Comparison of ENCODE assay signal across 9 cellular contexts in genomic region chr10:59234814-59235429, GRCh38. TPM values are rescaled to one million over a fixed set of nuclear protein-coding genes. Genes with fewer than 3 reads are reported as not detected.
DNase-seq lines count a peak whose midpoint lies in the region; ATAC-seq and TF ChIP-seq lines count a peak whose summit lies in the region.
"Had no signal": no experiment of that assay in that cellular context is flagged by ENCODE, and none has a peak within 500 bp of the region (broad histone marks: within the 10 kb centered on the region; RNA-seq: fewer than 3 reads in every experiment).

No MANE protein-coding gene starts in this region.

- H3K4me3 Mint-ChIP-seq in chondrocyte (ENCODE audit: unreplicated experiment) = no peak overlapping the region
- H3K4me3 Mint-ChIP-seq in activated CD4-positive, alpha-beta memory T cell treated with anti-CD3 and anti-CD28 coated beads for 36 hours = no peak overlapping the region
- H3K4me3 Mint-ChIP-seq: activated naive CD8-positive, alpha-beta T cell had no signal

- no peak overlapping the region for H2AFZ ChIP-seq in neural cell (ENCODE audit: low read depth, low read length)

- DNase-seq in NCI-H82 (lab: John Stamatoyannopoulos, UW) = peak; percentile 19
- DNase-seq in NCI-H82 treated with DMSO at 0.1 percent for 48 hours (lab: John Stamatoyannopoulos, UW; ENCODE audit: unreplicated experiment) = no peak
- DNase-seq in NCI-H1105 (lab: John Stamatoyannopoulos, UW) = peak; percentile 11
- DNase-seq in chondrocyte (ENCODE audit: low spot score) = no peak
- DNase-seq in activated CD4-positive, alpha-beta memory T cell treated with anti-CD3 and anti-CD28 coated beads for 36 hours = no peak
- no peak for DNase-seq in COLO829 (ENCODE audit: low spot score)

- no peaks in the 10 kb centered on the region for H3K36me3 Mint-ChIP-seq in chondrocyte (ENCODE audit: low read depth)
- no peaks in the 10 kb centered on the region for H3K36me3 Mint-ChIP-seq in activated CD4-positive, alpha-beta memory T cell treated with anti-CD3 and anti-CD28 coated beads for 36 hours
- H3K36me3 Mint-ChIP-seq: activated naive CD8-positive, alpha-beta T cell had no signal

- POLR2A ChIA-PET in activated CD4-positive, alpha-beta memory T cell treated with anti-CD3 and anti-CD28 coated beads for 36 hours (lab: Charles Lee) = no interaction called here

- no peaks in the 10 kb centered on the region for H3F3A ChIP-seq in neural cell (ENCODE audit: insufficient read depth, low read length, poor library complexity, severe bottlenecking)

- peaks cover 6% of the 10 kb centered on the region for H3K36me3 ChIP-seq in neural cell (ENCODE audit: insufficient read depth, low read length)

- no peak overlapping the region for H3K4me2 ChIP-seq in neural cell (ENCODE audit: low read length)

- TF ChIP-seq CTCF in chondrocyte (IDR thresholded peaks at IDR 0.05) = peak; percentile 93
- peak; percentile 71 for TF ChIP-seq CTCF in neural cell (IDR thresholded peaks at IDR 0.05; ENCODE audit: poor library complexity, severe bottlenecking)

- TF ChIP-seq EP300 in neural cell (conservative IDR thresholded peaks at IDR 0.05; ENCODE audit: poor library complexity, severe bottlenecking) = no peak

- H3K79me2 ChIP-seq in neural cell (replicated peaks; ENCODE audit: insufficient read depth, low read length) = peaks cover 29% of the 10 kb centered on the region

- CTCF ChIA-PET in activated CD4-positive, alpha-beta memory T cell treated with anti-CD3 and anti-CD28 coated beads for 36 hours (lab: Charles Lee) = no interaction called here

- H3K9me3 ChIP-seq in neural cell (ENCODE audit: low read length) = no peaks in the 10 kb centered on the region

- H3K27me3 Mint-ChIP-seq in chondrocyte (ENCODE audit: low read depth) = peaks cover 8% of the 10 kb centered on the region
- no peaks in the 10 kb centered on the region for H3K27me3 Mint-ChIP-seq in activated CD4-positive, alpha-beta memory T cell treated with anti-CD3 and anti-CD28 coated beads for 36 hours
- H3K27me3 Mint-ChIP-seq: activated naive CD8-positive, alpha-beta T cell had no signal

- no peak overlapping the region for H3K9ac ChIP-seq in neural cell (ENCODE audit: low read length)

- H3K27ac ChIP-seq in neural cell (ENCODE audit: low read length) = no peak overlapping the region

- TF ChIP-seq RAD21 in neural cell (conservative IDR thresholded peaks at IDR 0.05) = peak; percentile 68

- H3K9me2 ChIP-seq in neural cell (ENCODE audit: insufficient read depth, low read length) = no peaks in the 10 kb centered on the region

- ATAC-seq in HG03571 (IDR thresholded peaks at IDR 0.05; ENCODE audit: unreplicated experiment) = no peak

- H3K4me3 ChIP-seq in neural cell (ENCODE audit: low read length) = no peak overlapping the region

- H3K27ac Mint-ChIP-seq in chondrocyte (ENCODE audit: unreplicated experiment) = no peak overlapping the region
- no peak overlapping the region for H3K27ac Mint-ChIP-seq in activated CD4-positive, alpha-beta memory T cell treated with anti-CD3 and anti-CD28 coated beads for 36 hours
- H3K27ac Mint-ChIP-seq: activated naive CD8-positive, alpha-beta T cell had no signal

- intact Hi-C loops in activated CD4-positive, alpha-beta memory T cell treated with anti-CD3 and anti-CD28 coated beads for 36 hours (cut with micrococcal nuclease) = no loop called here

- H4K20me1 ChIP-seq in neural cell (ENCODE audit: insufficient read depth) = no peaks in the 10 kb centered on the region

- H3K9me3 Mint-ChIP-seq in chondrocyte (ENCODE audit: low read depth) = no peaks in the 10 kb centered on the region
- no peaks in the 10 kb centered on the region for H3K9me3 Mint-ChIP-seq in activated CD4-positive, alpha-beta memory T cell treated with anti-CD3 and anti-CD28 coated beads for 36 hours

- no peaks in the 10 kb centered on the region for H3K4me1 Mint-ChIP-seq in chondrocyte (ENCODE audit: low read depth)
- no peaks in the 10 kb centered on the region for H3K4me1 Mint-ChIP-seq in activated CD4-positive, alpha-beta memory T cell treated with anti-CD3 and anti-CD28 coated beads for 36 hours (ENCODE audit: low read depth)

- H3K27me3 ChIP-seq in neural cell (ENCODE audit: insufficient read depth, low read depth, low read length) = no peaks in the 10 kb centered on the region

TF ChIP-seq in neural cell, 6 proteins besides CTCF, POLR2A, EP300 and RAD21:
- peak; percentile 74 for TF ChIP-seq SMC3 (conservative IDR thresholded peaks at IDR 0.05; ENCODE audit: poor library complexity)
- no peak for TF ChIP-seq EZH2 (IDR thresholded peaks at IDR 0.05; ENCODE audit: borderline replicate concordance, insufficient read depth, low read length, poor library complexity, severe bottlenecking)

RNA-seq across cellular contexts. Expression of gene PHYHIPL, which starts 58.5 kb away (rescaled TPM):
- total RNA-seq in chondrocyte = 0.15 to 0.70 TPM (median 0.20 TPM) in 3 replicates
- 33.9 and 49.5 TPM in 2 replicates for polyA plus RNA-seq in neural cell
- 40.7 and 53.9 TPM in 2 replicates for polyA minus RNA-seq in neural cell
- not detected for total RNA-seq in activated CD4-positive, alpha-beta memory T cell treated with anti-CD3 and anti-CD28 coated beads for 36 hours

Comparison
In these comparisons a context has a peak if more than half of its experiments do, and no peak if none do; other contexts are left out.
1. DNase-seq: peak in NCI-H82 (single experiment) and NCI-H1105 (single experiment); none in NCI-H82 treated with DMSO at 0.1 percent for 48 hours (single experiment), chondrocyte (single experiment), activated CD4-positive, alpha-beta memory T cell treated with anti-CD3 and anti-CD28 coated beads for 36 hours (single experiment) and COLO829 (single experiment).